Comparison of ENCODE assay signal across 10 cellular contexts in genomic region chr19:40819479-40820234, GRCh38. TPM values are rescaled to one million over a fixed set of nuclear protein-coding genes. Genes with fewer than 3 reads are reported as not detected.
DNase-seq lines count a peak whose midpoint lies in the region; FAIRE-seq and TF ChIP-seq lines count a peak whose summit lies in the region.
"Not testable (repeated sequence)": the region's sequence is repeated elsewhere in the genome, so short reads cannot be mapped to it uniquely, and the experiment has no call there.
"Had no signal": no experiment of that assay in that cellular context is flagged by ENCODE, and none has a peak within 500 bp of the region (broad histone marks: within the 10 kb centered on the region; RNA-seq: fewer than 3 reads in every experiment).

No MANE protein-coding gene starts in this region.

- not testable (repeated sequence) for H3K4me3 ChIP-seq in PC-9; bronchial epithelial cell (ENCODE audit: low read depth, low read length); left ventricle myocardium inferior; ovary; tibial artery

- WGBS in ovary, 3 donors, result 53 to 59% (median 55%) methylated on average over 6 of the region's 6 CpGs

- not testable (repeated sequence) for FAIRE-seq in bronchial epithelial cell (lab: Jason Lieb, UNC)

- BruUV-seq in Calu3 (replicated peaks; lab: Mats Ljungman, UMichigan); PC-9 (replicated peaks; lab: Mats Ljungman, UMichigan): not testable (repeated sequence)

- H4K20me1 ChIP-seq in PC-9 (ENCODE audit: insufficient read depth), result not testable (repeated sequence)

- H3K36me3 Mint-ChIP-seq in Calu3 (ENCODE audit: insufficient read depth, unreplicated experiment), result peaks cover 21% of the 10 kb centered on the region
- H3K36me3 Mint-ChIP-seq in activated CD4-positive, alpha-beta memory T cell treated with anti-CD3 and anti-CD28 coated beads for 36 hours, result not testable (repeated sequence)

- not testable (repeated sequence) for H3K79me2 ChIP-seq in PC-9 (ENCODE audit: low read depth)

- TF ChIP-seq EP300 in ovary (IDR thresholded peaks at IDR 0.05), result not testable (repeated sequence)

- not testable (repeated sequence) for H3K9me3 Mint-ChIP-seq in Calu3 (ENCODE audit: low read depth, unreplicated experiment); activated CD4-positive, alpha-beta memory T cell treated with anti-CD3 and anti-CD28 coated beads for 36 hours

- DNase-seq in Calu3 (peak; percentile 57), Kasumi-1 (lab: John Stamatoyannopoulos, UW) (peak; percentile 23 to 57), PC-9 (peak in 1 of 2 experiments; percentile 42), ovary (peak in 4 of 5 donors; percentile 64 to 76 (median 71)), tibial artery (peak in 1 of 2 donors; percentile 68)
- peak; percentile 74 for DNase-seq in activated CD4-positive, alpha-beta memory T cell treated with anti-CD3 and anti-CD28 coated beads for 36 hours
- not testable (repeated sequence) for DNase-seq in bronchial epithelial cell (ENCODE audit: low read depth); left ventricle myocardium inferior

- not testable (repeated sequence) for H3K9me2 ChIP-seq in PC-9 (ENCODE audit: insufficient read depth)

- not testable (repeated sequence) for H3K27ac ChIP-seq in PC-9, ovary
- H3K27ac ChIP-seq in left ventricle myocardium inferior (replicated peaks) (peak overlapping the region; percentile 75), tibial artery (peak overlapping the region in 1 of 2 donors; percentile 22)

- TF ChIP-seq POLR2A in ovary (IDR thresholded peaks at IDR 0.05), result not testable (repeated sequence)

- not testable (repeated sequence) for H3K4me3 Mint-ChIP-seq in Calu3 (ENCODE audit: low read depth, unreplicated experiment); activated CD4-positive, alpha-beta memory T cell treated with anti-CD3 and anti-CD28 coated beads for 36 hours

- H3F3A ChIP-seq in PC-9 (ENCODE audit: insufficient read depth, low read depth), result not testable (repeated sequence)

- not testable (repeated sequence) for H3K4me1 ChIP-seq in PC-9 (replicated peaks; ENCODE audit: insufficient read depth)
- H3K4me1 ChIP-seq in left ventricle myocardium inferior (peaks cover 39% of the 10 kb centered on the region), ovary (ENCODE audit: insufficient read depth) (peaks cover 23% of the 10 kb centered on the region), tibial artery (peaks cover 0 to 19% (median 8%) of the 10 kb centered on the region in 4 donors)

- CTCF ChIA-PET in Calu3 (lab: Charles Lee) (interaction anchor here (0.6 to 1.5 kb wide), 2 partner anchors 12 to 158 kb away, joined by 5 to 6 read pairs; no protein-coding TSS in a partner anchor), PC-9 (lab: Charles Lee) (interaction anchor here (0.6 to 1.2 kb wide), 5 partner anchors 12 to 156 kb away, joined by 3 to 5 read pairs (median 4); partner anchors contain the start of gene RAB4B)
- CTCF ChIA-PET in activated CD4-positive, alpha-beta memory T cell treated with anti-CD3 and anti-CD28 coated beads for 36 hours (lab: Charles Lee), result interaction anchor here (0.6 to 2.9 kb wide), 26 partner anchors 9 to 508 kb away, joined by 3 to 68 read pairs (median 4); partner anchors contain the start of genes ACTMAP, COQ8B, EGLN2 and ITPKC

- TF ChIP-seq CTCF in Calu3 (IDR thresholded peaks at IDR 0.05; ENCODE audit: unreplicated experiment) (peak; percentile 76), PC-9 (conservative IDR thresholded peaks at IDR 0.05) (peak; percentile 86), bronchial epithelial cell (IDR thresholded peaks at IDR 0.05; ENCODE audit: insufficient read depth, low read length, severe bottlenecking) (peak; percentile 57), left ventricle myocardium inferior (IDR thresholded peaks at IDR 0.05; ENCODE audit: borderline replicate concordance) (peak; percentile 85), ovary (IDR thresholded peaks at IDR 0.05) (peak; percentile 73 to 82 (median 74)), tibial artery (IDR thresholded peaks at IDR 0.05) (peak; percentile 69 to 77)

- H3K9me3 ChIP-seq in PC-9 (ENCODE audit: insufficient read depth, low read depth); left ventricle myocardium inferior (replicated peaks); ovary; tibial artery: not testable (repeated sequence)

- POLR2A ChIA-PET in PC-9 (lab: Charles Lee; ENCODE audit: unreplicated experiment), result interaction anchor here (0.7 kb wide), 1 partner anchor 21 kb away, joined by 3 read pairs; no protein-coding TSS in a partner anchor
- POLR2A ChIA-PET in activated CD4-positive, alpha-beta memory T cell treated with anti-CD3 and anti-CD28 coated beads for 36 hours (lab: Charles Lee), result interaction anchor here (2.2 kb wide), 1 partner anchor 156 kb away, joined by 6 read pairs; no protein-coding TSS in a partner anchor

- not testable (repeated sequence) for H2AFZ ChIP-seq in PC-9

- H3K27me3 Mint-ChIP-seq in Calu3 (ENCODE audit: unreplicated experiment), result peaks cover 20% of the 10 kb centered on the region
- H3K27me3 Mint-ChIP-seq in activated CD4-positive, alpha-beta memory T cell treated with anti-CD3 and anti-CD28 coated beads for 36 hours, result not testable (repeated sequence)

- not testable (repeated sequence) for H3K4me2 ChIP-seq in PC-9

- H3K27me3 ChIP-seq in PC-9 (ENCODE audit: insufficient read depth, low read depth); bronchial epithelial cell (ENCODE audit: control insufficient read depth, insufficient read depth, low read length); left ventricle myocardium inferior (ENCODE audit: low read depth); ovary; tibial artery: not testable (repeated sequence)

- H3K27ac Mint-ChIP-seq in Calu3 (ENCODE audit: unreplicated experiment); activated CD4-positive, alpha-beta memory T cell treated with anti-CD3 and anti-CD28 coated beads for 36 hours: not testable (repeated sequence)

- intact Hi-C loops in Calu3 (cut with micrococcal nuclease; ENCODE audit: unreplicated experiment); tibial artery (cut with DNase I; ENCODE audit: low total_unique reads): not testable (repeated sequence)
- intact Hi-C loops in PC-9 (cut with micrococcal nuclease; ENCODE audit: unreplicated experiment) (loop anchor here (1.0 to 2.0 kb wide), 2 partner anchors 157 to 325 kb away; no protein-coding TSS in a partner anchor), left ventricle myocardium inferior (cut with micrococcal nuclease) (loop anchor here (10.0 kb wide), 1 partner anchor 155 kb away; no protein-coding TSS in a partner anchor), ovary (cut with DNase I) (loop anchor here in 2 of 4 donors (5.0 kb wide), 1 partner anchor 157 kb away; no protein-coding TSS in a partner anchor)
- intact Hi-C loops in activated CD4-positive, alpha-beta memory T cell treated with anti-CD3 and anti-CD28 coated beads for 36 hours (cut with micrococcal nuclease), result loop anchor here (1.0 kb wide), 1 partner anchor 157 kb away; no protein-coding TSS in a partner anchor

- H3K36me3 ChIP-seq in PC-9 (ENCODE audit: low read depth); bronchial epithelial cell (ENCODE audit: control insufficient read depth, insufficient read depth, low read length); left ventricle myocardium inferior; ovary; tibial artery: not testable (repeated sequence)

- H3K4me1 Mint-ChIP-seq in Calu3 (ENCODE audit: low read depth, unreplicated experiment), result peaks cover 46% of the 10 kb centered on the region
- H3K4me1 Mint-ChIP-seq in activated CD4-positive, alpha-beta memory T cell treated with anti-CD3 and anti-CD28 coated beads for 36 hours (ENCODE audit: low read depth), result peaks cover 22% of the 10 kb centered on the region

RNA-seq across cellular contexts. Expression of gene EGLN2, which starts 20.7 kb away (rescaled TPM):
- total RNA-seq in Calu3 (2022) (95.4 and 109 TPM in 2 replicates), PC-9 (2021) (78.4 and 78.5 TPM in 2 replicates), bronchial epithelial cell (86.1 and 91.1 TPM in 2 replicates), left ventricle myocardium inferior (47.8 TPM), ovary (100 to 1,000 TPM in 4 of 7 donors, 10 to 100 TPM in 3; 61.5 to 121 (median 102) TPM)
- 10 to 100 TPM; 89.1 to 90.3 TPM for total RNA-seq in activated CD4-positive, alpha-beta memory T cell treated with anti-CD3 and anti-CD28 coated beads for 36 hours
- polyA plus RNA-seq in ovary, result 10 to 100 TPM; 43.6 to 82.7 TPM

RNA-seq across cellular contexts. Expression of gene CYP2A6, which starts 30.6 kb away (rescaled TPM):
- total RNA-seq in Calu3 (2022) (not detected in 2 replicates), PC-9 (2021) (not detected in 2 replicates), bronchial epithelial cell (not detected in 2 replicates), left ventricle myocardium inferior (not detected), ovary (1 to 10 TPM in 4 of 7 donors, under 1 TPM in 3; 0.25 to 2.7 (median 1.2) TPM)
- not detected for total RNA-seq in activated CD4-positive, alpha-beta memory T cell treated with anti-CD3 and anti-CD28 coated beads for 36 hours
- polyA plus RNA-seq in ovary, result 1 to 10 TPM; 1.2 to 3.4 TPM
- total RNA-seq: pulmonary artery endothelial cell had no signal
- polyA plus RNA-seq: esophagus had no signal

RNA-seq across cellular contexts. Expression of gene RAB4B, which starts 41.6 kb away (rescaled TPM):
- total RNA-seq in Calu3 (2022) (21.0 and 22.7 TPM in 2 replicates), PC-9 (2021) (22.2 and 24.8 TPM in 2 replicates), bronchial epithelial cell (7.9 and 9.2 TPM in 2 replicates), left ventricle myocardium inferior (13.5 TPM), ovary (10 to 100 TPM in 6 of 7 donors, 1 to 10 TPM in 1; 9.1 to 32.9 (median 19.3) TPM)
- 10 to 100 TPM; 38.0 to 41.7 TPM for total RNA-seq in activated CD4-positive, alpha-beta memory T cell treated with anti-CD3 and anti-CD28 coated beads for 36 hours
- 10 to 100 TPM in 1 of 2 donors, 1 to 10 TPM in 1; 6.5 to 18.9 TPM for polyA plus RNA-seq in ovary

RNA-seq across cellular contexts. Expression of gene MIA, which starts 44.3 kb away (rescaled TPM):
- total RNA-seq in Calu3 (2022), result 30.2 and 49.3 TPM in 2 replicates
- total RNA-seq in PC-9 (2021), result 2.5 and 2.7 TPM in 2 replicates
- under 1 TPM in 1 of 2 experiments, not detected in 1; 1.00 TPM for total RNA-seq in activated CD4-positive, alpha-beta memory T cell treated with anti-CD3 and anti-CD28 coated beads for 36 hours
- total RNA-seq in bronchial epithelial cell, result 0.26 and 1.6 TPM in 2 replicates
- total RNA-seq in left ventricle myocardium inferior, result not detected
- 1 to 10 TPM in 5 of 7 donors, not detected in 2; 1.7 to 3.9 (median 2.6) TPM for total RNA-seq in ovary
- 1 to 10 TPM in 1 of 2 donors, not detected in 1; 1.9 TPM for polyA plus RNA-seq in ovary
